In genomic region chr7:36389371-36390198, GRCh38 we compare ENCODE assay signal across 8 cellular contexts. TPM values are rescaled to one million over a fixed set of nuclear protein-coding genes. Genes with fewer than 3 reads are reported as not detected.
DNase-seq lines count a peak whose midpoint lies in the region; ATAC-seq and TF ChIP-seq lines count a peak whose summit lies in the region.

Gene ANLN (plus strand): TSS chr7:36389862. CDS start chr7:36390027, 165 bp downstream.

- H3K27ac ChIP-seq in CD4-positive, alpha-beta memory T cell (ENCODE audit: low read depth, low read length): peak within 1 kb of the TSS; percentile 50
- peak within 1 kb of the TSS; percentile 22 to 48 for H3K27ac ChIP-seq in lung (ENCODE audit: low read depth in 1 of 2, low read length in 1 of 2)

- H3K4me3 Mint-ChIP-seq in CD4-positive, alpha-beta memory T cell: peak within 1 kb of the TSS; percentile 77 to 91 (median 86)
- H3K4me3 Mint-ChIP-seq in activated CD8-positive, alpha-beta T cell treated with anti-CD3 and anti-CD28 coated beads, Interleukin-2, amount 10 ng/mL, durations not matched to agents 7 days and 5 days: peak within 1 kb of the TSS; percentile 87

- no peaks in the 10 kb centered on the region for H3K9me3 Mint-ChIP-seq in CD4-positive, alpha-beta memory T cell
- H3K9me3 Mint-ChIP-seq in activated CD8-positive, alpha-beta T cell treated with anti-CD3 and anti-CD28 coated beads, Interleukin-2, amount 10 ng/mL, durations not matched to agents 7 days and 5 days (ENCODE audit: insufficient read depth): peaks cover 5% of the 10 kb centered on the region

- no peak for TF ChIP-seq CTCF in lung (IDR thresholded peaks at IDR 0.05; ENCODE audit: control extremely low read depth, extremely low read depth)

- peaks cover 0 to 1% of the 10 kb centered on the region in 2 donors for H3K27me3 Mint-ChIP-seq in CD4-positive, alpha-beta memory T cell
- peaks cover 5% of the 10 kb centered on the region for H3K27me3 Mint-ChIP-seq in activated CD8-positive, alpha-beta T cell treated with anti-CD3 and anti-CD28 coated beads, Interleukin-2, amount 10 ng/mL, durations not matched to agents 7 days and 5 days (ENCODE audit: low read depth)

- peaks cover 16% of the 10 kb centered on the region for H3K4me1 ChIP-seq in CD4-positive, alpha-beta memory T cell (ENCODE audit: insufficient read depth, low read length)
- peaks cover 0 to 2% of the 10 kb centered on the region in 2 donors for H3K4me1 ChIP-seq in lung (ENCODE audit: control insufficient read depth in 2 of 2, insufficient read depth in 2 of 2, low read length in 2 of 2)

- no peaks in the 10 kb centered on the region for H3K9me3 ChIP-seq in CD4-positive, alpha-beta memory T cell (ENCODE audit: control insufficient read depth in 1 of 2, low read length in 2 of 2)
- H3K9me3 ChIP-seq in lung (ENCODE audit: control insufficient read depth in 2 of 2, insufficient read depth in 1 of 2, low read length in 1 of 2): no peaks in the 10 kb centered on the region

- H3K27me3 ChIP-seq in CD4-positive, alpha-beta memory T cell (ENCODE audit: insufficient read depth, low read length): no peaks in the 10 kb centered on the region
- no peaks in the 10 kb centered on the region for H3K27me3 ChIP-seq in lung (ENCODE audit: control insufficient read depth, insufficient read depth)

- H3K4me1 Mint-ChIP-seq in CD4-positive, alpha-beta memory T cell: peaks cover 15 to 28% (median 21%) of the 10 kb centered on the region in 4 donors
- peaks cover 35% of the 10 kb centered on the region for H3K4me1 Mint-ChIP-seq in activated CD8-positive, alpha-beta T cell treated with anti-CD3 and anti-CD28 coated beads, Interleukin-2, amount 10 ng/mL, durations not matched to agents 7 days and 5 days (ENCODE audit: low read depth)

- peak; percentile 80 to 86 (median 85) for DNase-seq in CD4-positive, alpha-beta memory T cell
- DNase-seq in NCI-H82 treated with DMSO at 0.1 percent for 48 hours (lab: John Stamatoyannopoulos, UW; ENCODE audit: unreplicated experiment): peak; percentile 89
- peak; percentile 88 for DNase-seq in activated CD8-positive, alpha-beta T cell treated with anti-CD3 and anti-CD28 coated beads, Interleukin-2, amount 10 ng/mL, durations not matched to agents 7 days and 5 days
- DNase-seq in effector CD4-positive, alpha-beta T cell: peak; percentile 77
- peak; percentile 92 for DNase-seq in lung (ENCODE audit: low spot score)
- DNase-seq in stimulated activated CD4-positive, alpha-beta T cell treated with anti-CD3 and anti-CD28 coated beads, TNF-alpha, amount 100 ng/mL, for 1 hour (ENCODE audit: low read depth in 3 of 3, low spot score in 1 of 3): peak; percentile 51 to 78 (median 66)

- CTCF ChIA-PET in CD4-positive, alpha-beta memory T cell (lab: Charles Lee; ENCODE audit: partially characterized antibody): interaction anchor here (3.1 kb wide), 1 partner anchor 23 kb away, joined by 24 read pairs; a partner anchor contains a TSS
- CTCF ChIA-PET in activated CD8-positive, alpha-beta T cell treated with anti-CD3 and anti-CD28 coated beads, Interleukin-2, amount 10 ng/mL, durations not matched to agents 7 days and 5 days (lab: Charles Lee): interaction anchor here (0.6 to 1.2 kb wide), 6 partner anchors 11 to 362 kb away, joined by 3 to 12 read pairs (median 4); partner anchors contain the start of gene AOAH

- WGBS in lung, 2 donors: 3 to 4% methylated on average over 62 to 68 of the region's 68 CpGs

- peak within 1 kb of the TSS; percentile 82 to 84 for H3K4me3 ChIP-seq in CD4-positive, alpha-beta memory T cell (ENCODE audit: low read length in 2 of 2)
- peak within 1 kb of the TSS; percentile 58 for H3K4me3 ChIP-seq in lung

- no peaks in the 10 kb centered on the region for H3K36me3 Mint-ChIP-seq in CD4-positive, alpha-beta memory T cell
- peaks cover 38% of the 10 kb centered on the region for H3K36me3 Mint-ChIP-seq in activated CD8-positive, alpha-beta T cell treated with anti-CD3 and anti-CD28 coated beads, Interleukin-2, amount 10 ng/mL, durations not matched to agents 7 days and 5 days (ENCODE audit: low read depth)

- POLR2A ChIA-PET in CD4-positive, alpha-beta memory T cell (lab: Charles Lee; ENCODE audit: partially characterized antibody): interaction anchor here (1.2 to 4.1 kb wide), 6 partner anchors 11 to 289 kb away, joined by 3 to 23 read pairs (median 6); a partner anchor contains a TSS
- POLR2A ChIA-PET in activated CD8-positive, alpha-beta T cell treated with anti-CD3 and anti-CD28 coated beads, Interleukin-2, amount 10 ng/mL, durations not matched to agents 7 days and 5 days (lab: Charles Lee): interaction anchor here (0.6 to 1.2 kb wide), 7 partner anchors 11 to 589 kb away, joined by 3 to 4 read pairs (median 3); partner anchors contain the start of gene SEPTIN7

- peak within 1 kb of the TSS; percentile 73 to 93 (median 85) for H3K27ac Mint-ChIP-seq in CD4-positive, alpha-beta memory T cell
- H3K27ac Mint-ChIP-seq in activated CD8-positive, alpha-beta T cell treated with anti-CD3 and anti-CD28 coated beads, Interleukin-2, amount 10 ng/mL, durations not matched to agents 7 days and 5 days: peak within 1 kb of the TSS; percentile 87

- intact Hi-C loops in CD4-positive, alpha-beta memory T cell (cut with micrococcal nuclease): loop anchor here (1.0 to 5.0 kb wide), 3 partner anchors 22 to 589 kb away; partner anchors contain the start of genes EEPD1 and SEPTIN7

- ATAC-seq in GM19438 (IDR thresholded peaks at IDR 0.05; ENCODE audit: low read depth, unreplicated experiment) (peak; percentile 78), HG03571 (IDR thresholded peaks at IDR 0.05; ENCODE audit: unreplicated experiment) (peak; percentile 69), lung (ENCODE audit: insufficient read depth, low FRiP score) (peak; percentile 99)
- peak; percentile 91 for ATAC-seq in activated CD8-positive, alpha-beta T cell treated with anti-CD3 and anti-CD28 coated beads, Interleukin-2, amount 10 ng/mL, durations not matched to agents 7 days and 5 days

- no peaks in the 10 kb centered on the region for H3K36me3 ChIP-seq in CD4-positive, alpha-beta memory T cell (ENCODE audit: insufficient read depth, low read length)
- H3K36me3 ChIP-seq in lung (ENCODE audit: control insufficient read depth in 2 of 2, insufficient read depth in 2 of 2, low read length in 2 of 2): no peaks in the 10 kb centered on the region

RNA-seq across cellular contexts. Expression of gene ANLN, which starts in this region (rescaled TPM):
- total RNA-seq in CD4-positive, alpha-beta memory T cell: under 1 TPM in 1 of 2 experiments, not detected in 1; 0.23 TPM
- not detected for polyA plus RNA-seq in CD4-positive, alpha-beta memory T cell
- total RNA-seq in activated CD8-positive, alpha-beta T cell treated with anti-CD3 and anti-CD28 coated beads, Interleukin-2, amount 10 ng/mL, durations not matched to agents 7 days and 5 days: 10 to 100 TPM; 80.8 to 83.3 TPM
- 10 to 100 TPM in 1 of 2 donors, 1 to 10 TPM in 1; 4.5 to 13.8 TPM for total RNA-seq in lung
- polyA plus RNA-seq in lung: 1 to 10 TPM; 1.4 to 1.8 TPM

Comparison
In these comparisons a context has a peak if more than half of its experiments do, and no peak if none do; other contexts are left out.
1. Peak in every context shown above with its lines: DNase-seq, ATAC-seq, H3K4me3 ChIP-seq and H3K27ac ChIP-seq.
2. RNA of gene ANLN (total RNA-seq): 80.8 to 83.3 TPM in activated CD8-positive, alpha-beta T cell treated with anti-CD3 and anti-CD28 coated beads, Interleukin-2, amount 10 ng/mL, durations not matched to agents 7 days and 5 days; 4.5 to 13.8 TPM in lung and 0.23 TPM in CD4-positive, alpha-beta memory T cell; every median in the first group is over 4 times any median in the second.
3. Peak in DNase-seq, H3K4me3 ChIP-seq and H3K27ac ChIP-seq in CD4-positive, alpha-beta memory T cell; RNA of the gene not detected or under 1 TPM.